Comparison of ENCODE assay signal across 29 cellular contexts in the genomic region with DNA sequence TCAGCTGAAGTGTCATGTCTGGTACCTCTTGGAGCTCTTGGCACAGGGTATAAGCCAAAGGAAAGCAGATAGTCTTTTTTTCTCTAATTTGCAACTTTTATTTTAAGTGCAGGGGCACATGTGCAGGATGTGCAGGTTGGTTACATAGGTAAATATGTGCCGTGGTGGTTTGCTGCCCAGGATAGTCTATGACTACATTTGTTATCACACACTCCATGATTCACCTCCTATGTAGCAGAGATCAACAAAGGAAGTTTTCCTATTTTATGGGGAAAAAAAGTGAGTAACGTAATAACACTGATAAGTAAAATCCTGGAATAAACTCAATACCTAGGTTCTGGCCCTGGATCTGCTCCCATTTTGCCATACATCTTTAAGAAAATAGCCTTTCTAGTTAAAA.
"Had no signal": no experiment of that assay in that cellular context is flagged by ENCODE, and none has a peak within 500 bp of the region (broad histone marks: within the 10 kb centered on the region; RNA-seq: fewer than 3 reads in every experiment).

No MANE protein-coding gene starts in this region.

- H3K36me3 ChIP-seq: esophagus squamous epithelium, lower lobe of right lung, ovary, sigmoid colon, tibial artery, upper lobe of left lung had no signal

- H3K27me3 ChIP-seq: ovary, sigmoid colon, testis, tibial artery, upper lobe of left lung had no signal

- H3K9me3 ChIP-seq: esophagus squamous epithelium, lower lobe of right lung, ovary, psoas muscle, sigmoid colon, testis, tibial artery, upper lobe of left lung had no signal

- H3K4me1 ChIP-seq: esophagus squamous epithelium, lower lobe of right lung, psoas muscle, sigmoid colon, testis, tibial artery, upper lobe of left lung had no signal

- DNase-seq: dermis blood vessel endothelial cell; effector memory CD4-positive, alpha-beta T cell; erythroblast; esophagus squamous epithelium; foreskin melanocyte; hypothalamus; immature natural killer cell; islet precursor cell; left ventricle myocardium superior; lower lobe of right lung; naive thymus-derived CD8-positive, alpha-beta T cell; nephron progenitor cell; occipital lobe; ovary; posterior cingulate gyrus; psoas muscle; right cardiac atrium; sigmoid colon; stimulated activated CD4-positive, alpha-beta T cell treated with anti-CD3 and anti-CD28 coated beads, Interleukin-2, amount 100 ng/mL, for 24 hours; stimulated activated CD4-positive, alpha-beta T cell treated with anti-CD3 and anti-CD28 coated beads, Interleukin-4, amount 100 ng/mL, for 4 hours; stimulated activated naive CD8-positive, alpha-beta T cell treated with anti-CD3 and anti-CD28 coated beads, Interleukin-15, Interleukin-2, amounts not matched to agents 100 U/mL and 50 U/mL, for 24 hours; substantia nigra; testis; tibial artery; upper lobe of left lung had no signal

- H3K4me3 ChIP-seq: coronary artery, esophagus squamous epithelium, lower lobe of right lung, ovary, psoas muscle, sigmoid colon, testis, tibial artery, upper lobe of left lung had no signal

- ATAC-seq: left ventricle myocardium superior; lower lobe of right lung; naive thymus-derived CD8-positive, alpha-beta T cell; psoas muscle; right cardiac atrium; stimulated activated memory B cell treated with anti-CD40 and anti-IgM and Interleukin-4, amounts not matched to agents 10 μg/mL and 1 μg/mL and 100 μg/mL, for 72 hours; stimulated activated naive CD8-positive, alpha-beta T cell treated with anti-CD3 and anti-CD28 coated beads, Interleukin-15, Interleukin-2, amounts not matched to agents 100 U/mL and 50 U/mL, for 24 hours had no signal

- FAIRE-seq: endothelial cell of umbilical vein, urothelium cell line had no signal

- H3K27ac ChIP-seq: coronary artery, esophagus squamous epithelium, lower lobe of right lung, ovary, psoas muscle, sigmoid colon, testis, tibial artery, upper lobe of left lung had no signal
